In genomic region chr22:23836692-23837495, GRCh38 we compare ENCODE assay signal across 10 cellular contexts. TPM values are rescaled to one million over a fixed set of nuclear protein-coding genes. Genes with fewer than 3 reads are reported as not detected.
A peak's percentile ranks its signal among the peaks of the same experiment; 100 is the strongest.
DNase-seq lines count a peak whose midpoint lies in the region; ATAC-seq lines count a peak whose summit lies in the region.
"Had no signal": no experiment of that assay in that cellular context is flagged by ENCODE, and none has a peak within 500 bp of the region (broad histone marks: within the 10 kb centered on the region; RNA-seq: fewer than 3 reads in every experiment).

No MANE protein-coding gene starts in this region.

- H3K4me3 Mint-ChIP-seq in activated T-cell treated with anti-CD3 and anti-CD28 coated beads, Interleukin-2, amount 50 U/mL, for 4 hours, result peak overlapping the region; percentile 55
- H3K4me3 Mint-ChIP-seq in T-helper 17 cell, result peak overlapping the region; percentile 94
- peak overlapping the region; percentile 63 to 95 for H3K4me3 Mint-ChIP-seq in stimulated activated naive B cell treated with anti-CD40 and anti-IgM and Interleukin-4, amounts not matched to agents 10 μg/mL and 1 μg/mL and 100 μg/mL, for 72 hours

- no peaks in the 10 kb centered on the region for H3K9me3 ChIP-seq in T-helper 17 cell (ENCODE audit: control insufficient read depth, low read length, poor library complexity, severe bottlenecking)

- peaks cover 19% of the 10 kb centered on the region for H3K4me1 Mint-ChIP-seq in activated T-cell treated with anti-CD3 and anti-CD28 coated beads, Interleukin-2, amount 50 U/mL, for 4 hours (ENCODE audit: low read depth)
- peaks cover 21% of the 10 kb centered on the region for H3K4me1 Mint-ChIP-seq in T-helper 17 cell
- peaks cover 44 to 51% of the 10 kb centered on the region in 2 donors for H3K4me1 Mint-ChIP-seq in stimulated activated naive B cell treated with anti-CD40 and anti-IgM and Interleukin-4, amounts not matched to agents 10 μg/mL and 1 μg/mL and 100 μg/mL, for 72 hours

- peak overlapping the region; percentile 27 for H3K27ac Mint-ChIP-seq in T-helper 17 cell
- H3K27ac Mint-ChIP-seq in stimulated activated naive B cell treated with anti-CD40 and anti-IgM and Interleukin-4, amounts not matched to agents 10 μg/mL and 1 μg/mL and 100 μg/mL, for 72 hours, result peak overlapping the region; percentile 68

- ATAC-seq in activated T-cell treated with anti-CD3 and anti-CD28 coated beads, Interleukin-2, amount 50 U/mL, for 4 hours, result no peak
- ATAC-seq in T-helper 17 cell, result no peak
- no peak for ATAC-seq in stimulated activated naive B cell treated with anti-CD40 and anti-IgM and Interleukin-4, amounts not matched to agents 10 μg/mL and 1 μg/mL and 100 μg/mL, for 72 hours (replicated peaks)

- no peaks in the 10 kb centered on the region for H3K27me3 Mint-ChIP-seq in activated T-cell treated with anti-CD3 and anti-CD28 coated beads, Interleukin-2, amount 50 U/mL, for 4 hours (ENCODE audit: low read depth)
- no peaks in the 10 kb centered on the region for H3K27me3 Mint-ChIP-seq in T-helper 17 cell
- H3K27me3 Mint-ChIP-seq in stimulated activated naive B cell treated with anti-CD40 and anti-IgM and Interleukin-4, amounts not matched to agents 10 μg/mL and 1 μg/mL and 100 μg/mL, for 72 hours, result no peaks in the 10 kb centered on the region

- peaks cover 3% of the 10 kb centered on the region for H3K36me3 Mint-ChIP-seq in activated T-cell treated with anti-CD3 and anti-CD28 coated beads, Interleukin-2, amount 50 U/mL, for 4 hours (ENCODE audit: insufficient read depth)
- no peaks in the 10 kb centered on the region for H3K36me3 Mint-ChIP-seq in T-helper 17 cell (ENCODE audit: low read depth)
- H3K36me3 Mint-ChIP-seq in stimulated activated naive B cell treated with anti-CD40 and anti-IgM and Interleukin-4, amounts not matched to agents 10 μg/mL and 1 μg/mL and 100 μg/mL, for 72 hours, result peaks cover 7 to 24% of the 10 kb centered on the region in 2 donors

- H3K9me3 Mint-ChIP-seq in activated T-cell treated with anti-CD3 and anti-CD28 coated beads, Interleukin-2, amount 50 U/mL, for 4 hours, result no peaks in the 10 kb centered on the region
- no peaks in the 10 kb centered on the region for H3K9me3 Mint-ChIP-seq in stimulated activated naive B cell treated with anti-CD40 and anti-IgM and Interleukin-4, amounts not matched to agents 10 μg/mL and 1 μg/mL and 100 μg/mL, for 72 hours

- DNase-seq in activated T-cell treated with anti-CD3 and anti-CD28 coated beads, Interleukin-2, amount 50 U/mL, for 4 hours, result no peak
- DNase-seq in activated T-cell treated with anti-CD3 and anti-CD28 coated beads, Interleukin-2, amount 50 U/mL, for 48 hours, result no peak
- no peak for DNase-seq in T-helper 17 cell
- peak; percentile 51 for DNase-seq in islet precursor cell
- DNase-seq in stimulated activated naive B cell treated with anti-CD40 and anti-IgM and Interleukin-4, amounts not matched to agents 10 μg/mL and 1 μg/mL and 100 μg/mL, for 72 hours, result no peak
- DNase-seq in NCI-H1048 (lab: John Stamatoyannopoulos, UW), result no peak
- no peak for DNase-seq in HCEC 1CT
- no peak for DNase-seq in T-helper 9 cell
- DNase-seq: NCI-H2171 treated with DMSO at 0.1 percent for 48 hours, OCI-M1 had no signal

RNA-seq across cellular contexts. Expression of gene DERL3, which starts 1.9 kb away (rescaled TPM):
- 1 to 10 TPM; 5.7 to 7.1 (median 6.9) TPM for total RNA-seq in activated T-cell treated with anti-CD3 and anti-CD28 coated beads, Interleukin-2, amount 50 U/mL, for 4 hours
- total RNA-seq in T-helper 17 cell, result 1 to 10 TPM; 2.7 to 3.6 TPM

RNA-seq across cellular contexts. Expression of gene SLC2A11, which starts 20.8 kb away (rescaled TPM):
- total RNA-seq in activated T-cell treated with anti-CD3 and anti-CD28 coated beads, Interleukin-2, amount 50 U/mL, for 4 hours, result 1 to 10 TPM; 2.0 to 3.3 (median 2.4) TPM
- 10 to 100 TPM in 1 of 2 donors, 1 to 10 TPM in 1; 9.8 to 11.9 TPM for total RNA-seq in T-helper 17 cell

RNA-seq across cellular contexts. Expression of gene SMARCB1, which starts 50.1 kb away (rescaled TPM):
- total RNA-seq in activated T-cell treated with anti-CD3 and anti-CD28 coated beads, Interleukin-2, amount 50 U/mL, for 4 hours, result 100 to 1,000 TPM; 105 to 128 (median 109) TPM
- total RNA-seq in T-helper 17 cell, result 10 to 100 TPM; 45.0 to 53.6 TPM

RNA-seq across cellular contexts. Expression of gene MIF, which starts 57.3 kb away (rescaled TPM):
- total RNA-seq in activated T-cell treated with anti-CD3 and anti-CD28 coated beads, Interleukin-2, amount 50 U/mL, for 4 hours, result 1,000 to 10,000 TPM; 1,069 to 1,172 (median 1,160) TPM
- 100 to 1,000 TPM; 219 to 223 TPM for total RNA-seq in T-helper 17 cell
